8 cellular contexts compared by ENCODE assay signal in the genomic region with DNA sequence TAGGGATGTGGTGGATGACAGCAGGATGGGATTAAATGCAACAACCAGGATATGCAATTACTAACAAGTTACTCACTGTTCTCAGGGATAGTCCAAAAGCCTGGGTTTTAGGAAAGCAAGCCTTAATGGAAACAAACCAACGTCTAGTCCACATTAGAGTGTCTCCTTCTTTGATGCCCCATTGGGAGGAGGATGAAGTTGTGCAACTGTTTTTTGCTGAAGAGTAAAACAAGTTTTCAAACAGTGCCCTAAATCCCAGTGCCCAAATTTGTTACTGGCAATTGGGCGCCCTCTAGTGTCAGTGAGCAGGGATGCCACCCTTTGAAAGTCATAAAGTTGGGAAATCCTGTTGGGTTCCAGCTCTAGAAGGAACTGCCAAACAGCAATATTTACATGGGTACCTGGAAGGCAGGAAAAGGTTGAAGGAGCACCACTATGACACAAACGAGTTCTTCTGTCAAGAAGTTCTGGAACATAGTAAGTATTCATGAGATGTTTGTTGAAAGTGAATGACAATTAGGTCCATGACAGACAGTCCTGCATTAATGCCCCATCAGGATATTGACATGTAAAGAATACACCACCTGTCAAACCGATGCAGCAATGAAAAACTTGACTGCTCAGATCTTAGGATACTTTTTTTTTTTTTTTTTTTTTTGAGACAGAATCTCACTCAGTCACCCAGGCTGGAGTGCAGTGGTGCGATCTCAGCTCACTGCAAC. TPM values are rescaled to one million over a fixed set of nuclear protein-coding genes. Genes with fewer than 3 reads are reported as not detected.
DNase-seq lines count a peak whose midpoint lies in the region; ATAC-seq, FAIRE-seq and TF ChIP-seq lines count a peak whose summit lies in the region.

No MANE protein-coding gene starts in this region.

- H3K27ac ChIP-seq in 22Rv1 = no peak overlapping the region

- no peak overlapping the region for H3K4me3 Mint-ChIP-seq in WTC11

- no peaks in the 10 kb centered on the region for H3K9me3 Mint-ChIP-seq in WTC11

- no peaks in the 10 kb centered on the region for H3K27me3 ChIP-seq in bronchial epithelial cell (ENCODE audit: control insufficient read depth, insufficient read depth, low read length)

- peak; percentile 70 for FAIRE-seq in bronchial epithelial cell (lab: Jason Lieb, UNC)

- ATAC-seq in WTC11 = peak; percentile 57
- no peak for ATAC-seq in GM21529 (IDR thresholded peaks at IDR 0.05; ENCODE audit: unreplicated experiment)

- H3K36me3 Mint-ChIP-seq in WTC11 = no peaks in the 10 kb centered on the region

- no peaks in the 10 kb centered on the region; the same call in 1 of the 2 replicates for H3K27me3 Mint-ChIP-seq in WTC11 (ENCODE audit: low read depth)

- CTCF ChIA-PET in WTC11 (lab: Charles Lee) = interaction anchor here (0.6 to 3.8 kb wide), 28 partner anchors 8 to 391 kb away, joined by 3 to 47 read pairs (median 4); partner anchors contain the start of gene DPF3

- H3K4me3 ChIP-seq in bronchial epithelial cell (ENCODE audit: low read depth, low read length) = no peak overlapping the region

- POLR2A ChIA-PET in WTC11 (lab: Charles Lee) = interaction anchor here (0.8 kb wide), 1 partner anchor 150 kb away, joined by 5 read pairs; no protein-coding TSS in a partner anchor

- TF ChIP-seq CTCF in 22Rv1 (IDR thresholded peaks at IDR 0.05) (peak; percentile 91), GM12872 (IDR thresholded peaks at IDR 0.05; ENCODE audit: insufficient read depth, low read depth, low read length) (peak; percentile 93), WTC11 (IDR thresholded peaks at IDR 0.05) (peak; percentile 96), bronchial epithelial cell (IDR thresholded peaks at IDR 0.05; ENCODE audit: insufficient read depth, low read length, severe bottlenecking) (peak; percentile 85)

- H3K4me1 Mint-ChIP-seq in WTC11 = peaks cover 25% of the 10 kb centered on the region

- DNase-seq in NCI-H2196 (lab: John Stamatoyannopoulos, UW; ENCODE audit: unreplicated experiment) = peak; percentile 67
- DNase-seq in WTC11 (ENCODE audit: low spot score) = peak; percentile 55
- DNase-seq in bronchial epithelial cell (ENCODE audit: low read depth) = peak; percentile 55
- DNase-seq in kidney tubule cell (ENCODE audit: low spot score) = peak; percentile 76
- peak in 2 of 3 experiments; percentile 45 to 48 for DNase-seq in stimulated activated CD4-positive, alpha-beta T cell treated with anti-CD3 and anti-CD28 coated beads, TNF-alpha, amount 100 ng/mL, for 24 hours (ENCODE audit: low read depth in 3 of 3)

- no peaks in the 10 kb centered on the region for H3K36me3 ChIP-seq in bronchial epithelial cell (ENCODE audit: control insufficient read depth, insufficient read depth, low read length)

- H3K27ac Mint-ChIP-seq in WTC11 = no peak overlapping the region

TF ChIP-seq in WTC11, 78 proteins besides CTCF, POLR2A, EP300 and RAD21:
- TF ChIP-seq TP53 (CRISPR knock-in tag; IDR thresholded peaks at IDR 0.05) (no peak), PRRX2 (CRISPR knock-in tag; IDR thresholded peaks at IDR 0.05) (no peak), MXD4 (CRISPR knock-in tag; IDR thresholded peaks at IDR 0.05; ENCODE audit: borderline replicate concordance) (no peak), USF2 (CRISPR knock-in tag; IDR thresholded peaks at IDR 0.05) (no peak)
- TF ChIP-seq, protein P1, sequence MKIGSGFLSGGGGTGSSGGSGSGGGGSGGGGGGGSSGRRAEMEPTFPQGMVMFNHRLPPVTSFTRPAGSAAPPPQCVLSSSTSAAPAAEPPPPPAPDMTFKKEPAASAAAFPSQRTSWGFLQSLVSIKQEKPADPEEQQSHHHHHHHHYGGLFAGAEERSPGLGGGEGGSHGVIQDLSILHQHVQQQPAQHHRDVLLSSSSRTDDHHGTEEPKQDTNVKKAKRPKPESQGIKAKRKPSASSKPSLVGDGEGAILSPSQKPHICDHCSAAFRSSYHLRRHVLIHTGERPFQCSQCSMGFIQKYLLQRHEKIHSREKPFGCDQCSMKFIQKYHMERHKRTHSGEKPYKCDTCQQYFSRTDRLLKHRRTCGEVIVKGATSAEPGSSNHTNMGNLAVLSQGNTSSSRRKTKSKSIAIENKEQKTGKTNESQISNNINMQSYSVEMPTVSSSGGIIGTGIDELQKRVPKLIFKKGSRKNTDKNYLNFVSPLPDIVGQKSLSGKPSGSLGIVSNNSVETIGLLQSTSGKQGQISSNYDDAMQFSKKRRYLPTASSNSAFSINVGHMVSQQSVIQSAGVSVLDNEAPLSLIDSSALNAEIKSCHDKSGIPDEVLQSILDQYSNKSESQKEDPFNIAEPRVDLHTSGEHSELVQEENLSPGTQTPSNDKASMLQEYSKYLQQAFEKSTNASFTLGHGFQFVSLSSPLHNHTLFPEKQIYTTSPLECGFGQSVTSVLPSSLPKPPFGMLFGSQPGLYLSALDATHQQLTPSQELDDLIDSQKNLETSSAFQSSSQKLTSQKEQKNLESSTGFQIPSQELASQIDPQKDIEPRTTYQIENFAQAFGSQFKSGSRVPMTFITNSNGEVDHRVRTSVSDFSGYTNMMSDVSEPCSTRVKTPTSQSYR (CRISPR knock-in tag; IDR thresholded peaks at IDR 0.05) = no peak

RNA-seq across cellular contexts. Expression of gene DPF3, which starts 11.1 kb away (rescaled TPM):
- total RNA-seq in WTC11 (2021) = 0.31 to 0.53 TPM (median 0.32 TPM) in 3 replicates
- total RNA-seq in bronchial epithelial cell = 0.13 TPM in 1 of 2 replicates, not detected in the other

RNA-seq across cellular contexts. Expression of gene DCAF4, which starts 21.3 kb away (rescaled TPM):
- 17.4 to 19.6 TPM (median 18.8 TPM) in 3 replicates for total RNA-seq in WTC11 (2021)
- total RNA-seq in bronchial epithelial cell = 8.7 and 14.0 TPM in 2 replicates
